In the genomic region with DNA sequence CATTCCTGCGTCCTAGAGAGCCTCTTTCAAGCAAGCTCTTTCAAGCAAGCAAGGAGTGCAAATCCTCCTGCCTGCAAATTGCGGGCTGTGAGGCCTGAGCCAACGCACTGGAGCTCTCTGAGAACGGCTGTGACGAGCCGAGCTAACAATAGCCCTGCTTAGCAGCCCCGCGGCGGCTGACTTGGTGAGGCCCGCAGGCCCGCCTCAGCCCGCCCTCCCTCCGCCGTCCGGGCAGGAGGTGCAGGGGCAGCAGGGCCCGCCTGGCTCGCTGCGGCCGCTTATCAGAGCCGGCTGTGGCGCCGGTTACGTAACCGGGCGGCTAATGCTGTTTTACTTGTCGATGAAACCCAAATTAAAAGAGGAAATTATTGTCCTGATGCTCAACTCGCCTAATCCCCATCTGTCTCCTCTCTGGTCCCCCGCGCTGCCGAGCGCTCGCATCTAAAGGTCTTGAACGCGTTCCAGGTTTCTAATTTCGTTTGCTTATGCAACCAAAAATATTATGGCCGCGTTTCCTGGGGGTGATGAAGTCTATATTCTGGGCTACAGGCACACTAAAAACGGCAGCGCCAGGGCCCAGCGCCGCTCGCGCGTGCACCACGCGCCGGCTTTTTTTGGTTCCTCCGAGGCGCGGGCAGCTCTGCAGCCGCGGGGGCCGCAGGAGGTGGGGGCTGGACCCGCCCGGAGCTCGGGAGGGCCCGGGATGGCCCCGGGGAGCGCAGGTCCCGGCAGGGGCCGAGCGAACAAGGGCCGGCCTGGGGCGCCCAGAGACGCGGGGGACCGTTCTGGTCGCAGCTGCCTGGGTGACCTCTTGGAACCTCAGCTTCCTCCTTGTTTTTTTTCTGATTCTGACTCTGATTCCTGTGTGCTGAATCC, we compare ENCODE assay signal across 8 cellular contexts.
DNase-seq lines count a peak whose midpoint lies in the region; ATAC-seq and TF ChIP-seq lines count a peak whose summit lies in the region.

No MANE protein-coding gene starts in this region.

- TF ChIP-seq CTCF in GM12875 (IDR thresholded peaks at IDR 0.05; ENCODE audit: borderline replicate concordance, insufficient read depth, low read depth, low read length): no peak

- peaks cover 23% of the 10 kb centered on the region for H3K4me1 Mint-ChIP-seq in activated T-cell treated with anti-CD3 and anti-CD28 coated beads, Interleukin-2, amount 50 U/mL, for 4 hours (ENCODE audit: low read depth)

- DNase-seq in HT-29 (ENCODE audit: low spot score) (peak; percentile 80), NOMO-1 treated with dmso at 0.1 percent for 144 hours (lab: John Stamatoyannopoulos, UW; ENCODE audit: unreplicated experiment) (peak; percentile 82), NK-92 (lab: John Stamatoyannopoulos, UW; ENCODE audit: unreplicated experiment) (no peak)
- peak; percentile 21 for DNase-seq in activated T-cell treated with anti-CD3 and anti-CD28 coated beads, Interleukin-2, amount 50 U/mL, for 4 hours
- DNase-seq in stimulated activated naive CD8-positive, alpha-beta T cell treated with anti-CD3 and anti-CD28 coated beads, Interleukin-15, Interleukin-2, amounts not matched to agents 100 U/mL and 50 U/mL, for 24 hours: peak; percentile 56

- H3K27me3 ChIP-seq in mononuclear cell (ENCODE audit: insufficient read depth, low read length): no peaks in the 10 kb centered on the region

- no peaks in the 10 kb centered on the region for H3K27me3 Mint-ChIP-seq in activated T-cell treated with anti-CD3 and anti-CD28 coated beads, Interleukin-2, amount 50 U/mL, for 4 hours (ENCODE audit: low read depth)

- peaks cover 68% of the 10 kb centered on the region for H3K4me1 ChIP-seq in mononuclear cell (ENCODE audit: insufficient read depth, low read length)

- peak; percentile 85 to 89 for ATAC-seq in activated T-cell treated with anti-CD3 and anti-CD28 coated beads, Interleukin-2, amount 50 U/mL, for 4 hours
- peak; percentile 76 for ATAC-seq in esophagus mucosa
- peak; percentile 65 for ATAC-seq in stimulated activated naive CD8-positive, alpha-beta T cell treated with anti-CD3 and anti-CD28 coated beads, Interleukin-15, Interleukin-2, amounts not matched to agents 100 U/mL and 50 U/mL, for 24 hours

- peak overlapping the region; percentile 14 for H3K4me3 ChIP-seq in GM12875 (ENCODE audit: low read depth, low read length)
- H3K4me3 ChIP-seq in mononuclear cell (ENCODE audit: low read length): peak overlapping the region; percentile 33

- H3K9me3 ChIP-seq in mononuclear cell (ENCODE audit: low read depth, low read length): no peaks in the 10 kb centered on the region

- H3K9me3 Mint-ChIP-seq in activated T-cell treated with anti-CD3 and anti-CD28 coated beads, Interleukin-2, amount 50 U/mL, for 4 hours: no peaks in the 10 kb centered on the region

- H3K36me3 Mint-ChIP-seq in activated T-cell treated with anti-CD3 and anti-CD28 coated beads, Interleukin-2, amount 50 U/mL, for 4 hours (ENCODE audit: insufficient read depth): no peaks in the 10 kb centered on the region

- H3K4me3 Mint-ChIP-seq in activated T-cell treated with anti-CD3 and anti-CD28 coated beads, Interleukin-2, amount 50 U/mL, for 4 hours: peak overlapping the region; percentile 86
